9 cellular contexts compared by ENCODE assay signal in the genomic region with DNA sequence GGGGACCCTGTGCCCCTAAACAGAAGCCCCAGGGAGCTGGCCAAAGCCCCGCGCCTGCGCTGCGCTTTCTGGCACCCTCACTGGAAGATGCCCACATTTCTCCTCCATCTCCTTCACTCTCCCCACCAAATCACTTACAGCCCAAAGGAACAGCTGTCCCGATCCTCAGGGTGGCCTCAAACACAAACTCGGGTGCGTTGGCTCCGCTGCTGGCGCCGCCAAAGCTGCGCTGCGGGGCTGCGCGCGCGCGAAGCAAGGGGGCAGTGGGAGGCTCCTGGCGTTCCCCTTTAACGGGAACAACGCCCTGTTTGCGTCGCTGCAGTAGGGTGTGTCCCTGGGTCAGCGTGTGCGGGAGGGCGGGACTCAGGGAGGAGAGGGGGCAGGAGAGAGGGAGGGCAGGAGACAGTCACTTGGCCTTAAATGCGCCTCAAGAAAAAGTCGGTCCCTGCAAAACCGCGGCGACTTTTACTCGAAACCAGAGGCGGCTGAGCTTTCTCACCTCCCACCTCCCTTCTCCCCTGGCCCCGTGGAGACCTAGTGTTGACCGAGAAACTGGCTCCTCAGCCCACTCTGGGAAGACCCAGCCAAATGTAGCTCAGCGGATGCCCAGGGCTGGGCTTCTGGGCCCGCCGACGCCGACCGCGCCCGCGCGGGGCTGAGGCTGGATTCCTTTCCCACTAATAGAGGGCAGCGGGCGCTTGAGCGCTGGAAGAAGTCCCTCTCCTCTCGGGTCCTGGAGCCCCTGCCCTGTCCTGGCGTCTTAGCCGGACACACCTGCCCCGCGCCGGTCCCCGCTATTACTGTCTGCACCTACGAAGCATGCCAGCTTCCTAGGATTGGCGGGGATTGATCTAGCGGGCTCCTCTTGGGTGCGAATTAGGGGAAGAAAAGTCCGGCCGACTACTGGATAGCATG. TPM values are rescaled to one million over a fixed set of nuclear protein-coding genes. Genes with fewer than 3 reads are reported as not detected.
DNase-seq lines count a peak whose midpoint lies in the region; ATAC-seq and TF ChIP-seq lines count a peak whose summit lies in the region.
"Had no signal": no experiment of that assay in that cellular context is flagged by ENCODE, and none has a peak within 500 bp of the region (broad histone marks: within the 10 kb centered on the region; RNA-seq: fewer than 3 reads in every experiment).

No MANE protein-coding gene starts in this region.

- H3K27me3 Mint-ChIP-seq in nephron (ENCODE audit: low read depth): peaks cover 70% of the 10 kb centered on the region

- H3K27ac Mint-ChIP-seq in nephron: peak overlapping the region in 2 of 3 experiments; percentile 97 to 98

- peak overlapping the region; percentile 91 to 97 (median 95) for H3K4me3 Mint-ChIP-seq in nephron

- TF ChIP-seq CTCF in WERI-Rb-1 (IDR thresholded peaks at IDR 0.05; ENCODE audit: low read depth, low read length) (no peak), foreskin keratinocyte (conservative IDR thresholded peaks at IDR 0.05) (peak; percentile 19), nephron (IDR thresholded peaks at IDR 0.05; ENCODE audit: unreplicated experiment in 3 of 3) (no peak)

- H3K4me1 ChIP-seq in foreskin keratinocyte: no peaks in the 10 kb centered on the region

- no peaks in the 10 kb centered on the region for H3K9me3 Mint-ChIP-seq in nephron

- no peaks in the 10 kb centered on the region for H3K9me3 ChIP-seq in WERI-Rb-1 (ENCODE audit: severe bottlenecking)

- H3K4me3 ChIP-seq in WERI-Rb-1 (ENCODE audit: low read depth, low read length): peak overlapping the region; percentile 42

- H3K36me3 ChIP-seq in WERI-Rb-1: no peaks in the 10 kb centered on the region

- peak; percentile 52 for DNase-seq in SIG-M5 treated with dmso at 0.1 percent for 504 hours (lab: John Stamatoyannopoulos, UW; ENCODE audit: unreplicated experiment)
- no peak for DNase-seq in SIG-M5 (lab: John Stamatoyannopoulos, UW)
- peak; percentile 44 for DNase-seq in WERI-Rb-1
- DNase-seq in foreskin keratinocyte: peak in 1 of 2 donors; percentile 37

- H3K27ac ChIP-seq in WERI-Rb-1: no peak overlapping the region
- H3K27ac ChIP-seq in foreskin keratinocyte: no peak overlapping the region
- H3K27ac ChIP-seq: C4-2B had no signal

- H3K27me3 ChIP-seq in WERI-Rb-1 (ENCODE audit: insufficient read depth, low read depth, severe bottlenecking) (peaks cover 55% of the 10 kb centered on the region), foreskin keratinocyte (peaks cover 60% of the 10 kb centered on the region)

- peaks cover 3% of the 10 kb centered on the region for H3K36me3 Mint-ChIP-seq in nephron (ENCODE audit: low read depth)

- peak; percentile 37 for ATAC-seq in foreskin keratinocyte
- no peak for ATAC-seq in HG02588 (IDR thresholded peaks at IDR 0.05; ENCODE audit: unreplicated experiment)
- no peak for ATAC-seq in GM18868 (IDR thresholded peaks at IDR 0.05; ENCODE audit: unreplicated experiment)
- ATAC-seq in GM19397 (IDR thresholded peaks at IDR 0.05; ENCODE audit: unreplicated experiment): no peak

- peaks cover 56% of the 10 kb centered on the region for H3K4me1 Mint-ChIP-seq in nephron

RNA-seq across cellular contexts. Expression of a gene that starts 2.6 kb away (rescaled TPM):
- 1.8 and 4.6 TPM in 2 replicates for total RNA-seq in foreskin keratinocyte
- 1.6 and 4.4 TPM in 2 replicates for polyA plus RNA-seq in foreskin keratinocyte
